In genomic region chr20:50645253-50646068, GRCh38 we compare ENCODE assay signal across 1 cellular context.
TF ChIP-seq lines count a peak whose summit lies in the region.

No MANE protein-coding gene starts in this region.

TF ChIP-seq in SK-N-SH, 30 proteins besides CTCF, POLR2A, EP300 and RAD21 (continued from another document):
- TF ChIP-seq FOXM1 (IDR thresholded peaks at IDR 0.05; ENCODE audit: low read depth) (peak; percentile 29; the same call in 1 of the 2 replicates), GATA2 (CRISPR knock-in tag; IDR thresholded peaks at IDR 0.05) (no peak), NFIC (IDR thresholded peaks at IDR 0.05; ENCODE audit: borderline replicate concordance) (peak; percentile 66), MEF2A (IDR thresholded peaks at IDR 0.05; ENCODE audit: borderline replicate concordance, low read depth) (peak; percentile 38; the same call in 1 of the 2 replicates), MXI1 (IDR thresholded peaks at IDR 0.05; ENCODE audit: low read depth, low read length) (no peak), SMC3 (IDR thresholded peaks at IDR 0.05; ENCODE audit: low read depth, low read length) (no peak; the same call in 1 of the 2 replicates), TAF1 (IDR thresholded peaks at IDR 0.05; ENCODE audit: borderline replicate concordance, low read depth, low read length) (no peak), CHD2 (IDR thresholded peaks at IDR 0.05; ENCODE audit: low read length, partially characterized antibody) (no peak), FOSL2 (IDR thresholded peaks at IDR 0.05; ENCODE audit: borderline replicate concordance, low read depth) (peak; percentile 86), IRF3 (IDR thresholded peaks at IDR 0.05; ENCODE audit: low read depth, low read length) (no peak), SIN3A (IDR thresholded peaks at IDR 0.05; ENCODE audit: borderline replicate concordance, low read depth, low read length) (peak; percentile 92; the same call in 1 of the 2 replicates), TEAD4 (IDR thresholded peaks at IDR 0.05; ENCODE audit: borderline replicate concordance, insufficient read depth) (peak; percentile 95)
- TF ChIP-seq, protein P1, sequence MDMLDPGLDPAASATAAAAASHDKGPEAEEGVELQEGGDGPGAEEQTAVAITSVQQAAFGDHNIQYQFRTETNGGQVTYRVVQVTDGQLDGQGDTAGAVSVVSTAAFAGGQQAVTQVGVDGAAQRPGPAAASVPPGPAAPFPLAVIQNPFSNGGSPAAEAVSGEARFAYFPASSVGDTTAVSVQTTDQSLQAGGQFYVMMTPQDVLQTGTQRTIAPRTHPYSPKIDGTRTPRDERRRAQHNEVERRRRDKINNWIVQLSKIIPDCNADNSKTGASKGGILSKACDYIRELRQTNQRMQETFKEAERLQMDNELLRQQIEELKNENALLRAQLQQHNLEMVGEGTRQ (IDR thresholded peaks at IDR 0.05; ENCODE audit: borderline replicate concordance, low read depth, low read length): no peak
